Comparison of ENCODE assay signal across 9 cellular contexts in genomic region chr7:142583424-142583823, GRCh38.
DNase-seq lines count a peak whose midpoint lies in the region; ATAC-seq and TF ChIP-seq lines count a peak whose summit lies in the region.
"Had no signal": no experiment of that assay in that cellular context is flagged by ENCODE, and none has a peak within 500 bp of the region (broad histone marks: within the 10 kb centered on the region; RNA-seq: fewer than 3 reads in every experiment).

No MANE protein-coding gene starts in this region.

- H3K9me2 ChIP-seq in GM23338 (ENCODE audit: insufficient read depth), result no peaks in the 10 kb centered on the region
- H3K9me2 ChIP-seq in Loucy (replicated peaks; ENCODE audit: low read depth, low read length), result no peaks in the 10 kb centered on the region

- H4K20me1 ChIP-seq in GM23338 (replicated peaks; ENCODE audit: insufficient read depth) (no peaks in the 10 kb centered on the region), Loucy (ENCODE audit: insufficient read depth, low read length, poor library complexity, severe bottlenecking) (no peaks in the 10 kb centered on the region)

- intact Hi-C loops in left ventricle myocardium inferior (cut with micrococcal nuclease), result no loop called here

- no peak overlapping the region for H2AFZ ChIP-seq in GM23338
- no peak overlapping the region for H2AFZ ChIP-seq in Loucy (ENCODE audit: low read length)

- TF ChIP-seq CTCF in GM13976 (IDR thresholded peaks at IDR 0.05; ENCODE audit: borderline replicate concordance, control extremely low read depth, extremely low read depth, insufficient read depth, missing control alignments) (no peak), GM23338 (conservative IDR thresholded peaks at IDR 0.05; ENCODE audit: low read depth in 2 of 2) (no peak), Loucy (conservative IDR thresholded peaks at IDR 0.05; ENCODE audit: low read length) (no peak), left ventricle myocardium inferior (IDR thresholded peaks at IDR 0.05; ENCODE audit: borderline replicate concordance) (no peak)

- H3K27me3 ChIP-seq in GM23338 (ENCODE audit: insufficient read depth), result no peaks in the 10 kb centered on the region
- H3K27me3 ChIP-seq in Loucy (ENCODE audit: insufficient read depth, low read length, poor library complexity, severe bottlenecking), result no peaks in the 10 kb centered on the region
- no peaks in the 10 kb centered on the region for H3K27me3 ChIP-seq in left ventricle myocardium inferior (ENCODE audit: low read depth)

- H3K27me3 Mint-ChIP-seq in GM23338 (ENCODE audit: insufficient read depth, low read depth, poor library complexity), result no peaks in the 10 kb centered on the region
- H3K27me3 Mint-ChIP-seq: natural killer cell treated with Interleukin-12 subunit alpha and Interleukin-12 subunit beta and Interleukin-15 and Interleukin-18, amount 100 ng/mL, for 72 hours had no signal

- no peak overlapping the region for H3K4me3 Mint-ChIP-seq in GM23338
- H3K4me3 Mint-ChIP-seq: natural killer cell treated with Interleukin-12 subunit alpha and Interleukin-12 subunit beta and Interleukin-15 and Interleukin-18, amount 100 ng/mL, for 72 hours had no signal

- no peaks in the 10 kb centered on the region for H3K36me3 Mint-ChIP-seq in GM23338 (ENCODE audit: low read depth)
- H3K36me3 Mint-ChIP-seq: natural killer cell treated with Interleukin-12 subunit alpha and Interleukin-12 subunit beta and Interleukin-15 and Interleukin-18, amount 100 ng/mL, for 72 hours had no signal

- H3K27ac ChIP-seq in GM23338 (ENCODE audit: low read depth) (no peak overlapping the region), left ventricle myocardium inferior (replicated peaks) (no peak overlapping the region)

- H3K36me3 ChIP-seq in GM23338 (ENCODE audit: insufficient read depth) (no peaks in the 10 kb centered on the region), Loucy (ENCODE audit: insufficient read depth, low read length) (no peaks in the 10 kb centered on the region), left ventricle myocardium inferior (no peaks in the 10 kb centered on the region)

- H3K4me1 ChIP-seq in GM23338 (ENCODE audit: insufficient read depth) (peaks cover 9% of the 10 kb centered on the region), Loucy (ENCODE audit: insufficient read depth, low read length, poor library complexity, severe bottlenecking) (peaks cover 54% of the 10 kb centered on the region), left ventricle myocardium inferior (no peaks in the 10 kb centered on the region)

- in situ Hi-C loops in GM13976 (cut with MboI; ENCODE audit: low sequenced_read_pairs, unreplicated experiment), result no loop called here

- DNase-seq in GM13976 (ENCODE audit: low spot score) (peak; percentile 52), GM23338 (ENCODE audit: low spot score) (no peak), dermis blood vessel endothelial cell (peak; percentile 75), GF-D8 (lab: John Stamatoyannopoulos, UW) (no peak), DMS 273 treated with DMSO at 0.1 percent for 48 hours (lab: John Stamatoyannopoulos, UW) (no peak), left ventricle myocardium inferior (no peak)
- peak; percentile 21 for DNase-seq in stimulated activated CD4-positive, alpha-beta T cell treated with anti-CD3 and anti-CD28 coated beads, Interleukin-4, amount 100 ng/mL, for 1 hour

- H3K79me2 ChIP-seq in GM23338 (replicated peaks; ENCODE audit: insufficient read depth), result no peaks in the 10 kb centered on the region
- H3K79me2 ChIP-seq in Loucy (ENCODE audit: insufficient read depth, low read length), result no peaks in the 10 kb centered on the region

- ATAC-seq in GM23338, result peak; percentile 32; the same call in 2 of the 3 replicates

- H3K9me3 Mint-ChIP-seq in GM23338, result no peaks in the 10 kb centered on the region; the same call in 2 of the 3 replicates
- H3K9me3 Mint-ChIP-seq: natural killer cell treated with Interleukin-12 subunit alpha and Interleukin-12 subunit beta and Interleukin-15 and Interleukin-18, amount 100 ng/mL, for 72 hours had no signal

- peak overlapping the region; percentile 39 for H3K9ac ChIP-seq in Loucy (ENCODE audit: low read depth, low read length, poor library complexity, severe bottlenecking)

- H3K27ac Mint-ChIP-seq in GM23338, result no peak overlapping the region
- H3K27ac Mint-ChIP-seq: natural killer cell treated with Interleukin-12 subunit alpha and Interleukin-12 subunit beta and Interleukin-15 and Interleukin-18, amount 100 ng/mL, for 72 hours had no signal

- H3F3A ChIP-seq in GM23338 (replicated peaks; ENCODE audit: low read depth), result no peaks in the 10 kb centered on the region
- H3F3A ChIP-seq in Loucy (ENCODE audit: low read depth), result no peaks in the 10 kb centered on the region

- H3K4me1 Mint-ChIP-seq in GM23338, result peaks cover 15% of the 10 kb centered on the region

- H3K4me3 ChIP-seq in GM23338 (no peak overlapping the region), Loucy (ENCODE audit: low read length, poor library complexity, severe bottlenecking) (no peak overlapping the region), left ventricle myocardium inferior (no peak overlapping the region)

- H3K9me3 ChIP-seq in Loucy (ENCODE audit: insufficient read depth, low read depth, low read length) (no peaks in the 10 kb centered on the region), left ventricle myocardium inferior (replicated peaks) (no peaks in the 10 kb centered on the region)

- no peak overlapping the region; the same call in 1 of the 2 replicates for H3K4me2 ChIP-seq in GM23338
- H3K4me2 ChIP-seq in Loucy (ENCODE audit: low read depth, low read length, poor library complexity, severe bottlenecking), result no peak overlapping the region

TF ChIP-seq in GM23338, 12 proteins besides CTCF, POLR2A, EP300 and RAD21 (continues in another document):
- TF ChIP-seq, protein P1, sequence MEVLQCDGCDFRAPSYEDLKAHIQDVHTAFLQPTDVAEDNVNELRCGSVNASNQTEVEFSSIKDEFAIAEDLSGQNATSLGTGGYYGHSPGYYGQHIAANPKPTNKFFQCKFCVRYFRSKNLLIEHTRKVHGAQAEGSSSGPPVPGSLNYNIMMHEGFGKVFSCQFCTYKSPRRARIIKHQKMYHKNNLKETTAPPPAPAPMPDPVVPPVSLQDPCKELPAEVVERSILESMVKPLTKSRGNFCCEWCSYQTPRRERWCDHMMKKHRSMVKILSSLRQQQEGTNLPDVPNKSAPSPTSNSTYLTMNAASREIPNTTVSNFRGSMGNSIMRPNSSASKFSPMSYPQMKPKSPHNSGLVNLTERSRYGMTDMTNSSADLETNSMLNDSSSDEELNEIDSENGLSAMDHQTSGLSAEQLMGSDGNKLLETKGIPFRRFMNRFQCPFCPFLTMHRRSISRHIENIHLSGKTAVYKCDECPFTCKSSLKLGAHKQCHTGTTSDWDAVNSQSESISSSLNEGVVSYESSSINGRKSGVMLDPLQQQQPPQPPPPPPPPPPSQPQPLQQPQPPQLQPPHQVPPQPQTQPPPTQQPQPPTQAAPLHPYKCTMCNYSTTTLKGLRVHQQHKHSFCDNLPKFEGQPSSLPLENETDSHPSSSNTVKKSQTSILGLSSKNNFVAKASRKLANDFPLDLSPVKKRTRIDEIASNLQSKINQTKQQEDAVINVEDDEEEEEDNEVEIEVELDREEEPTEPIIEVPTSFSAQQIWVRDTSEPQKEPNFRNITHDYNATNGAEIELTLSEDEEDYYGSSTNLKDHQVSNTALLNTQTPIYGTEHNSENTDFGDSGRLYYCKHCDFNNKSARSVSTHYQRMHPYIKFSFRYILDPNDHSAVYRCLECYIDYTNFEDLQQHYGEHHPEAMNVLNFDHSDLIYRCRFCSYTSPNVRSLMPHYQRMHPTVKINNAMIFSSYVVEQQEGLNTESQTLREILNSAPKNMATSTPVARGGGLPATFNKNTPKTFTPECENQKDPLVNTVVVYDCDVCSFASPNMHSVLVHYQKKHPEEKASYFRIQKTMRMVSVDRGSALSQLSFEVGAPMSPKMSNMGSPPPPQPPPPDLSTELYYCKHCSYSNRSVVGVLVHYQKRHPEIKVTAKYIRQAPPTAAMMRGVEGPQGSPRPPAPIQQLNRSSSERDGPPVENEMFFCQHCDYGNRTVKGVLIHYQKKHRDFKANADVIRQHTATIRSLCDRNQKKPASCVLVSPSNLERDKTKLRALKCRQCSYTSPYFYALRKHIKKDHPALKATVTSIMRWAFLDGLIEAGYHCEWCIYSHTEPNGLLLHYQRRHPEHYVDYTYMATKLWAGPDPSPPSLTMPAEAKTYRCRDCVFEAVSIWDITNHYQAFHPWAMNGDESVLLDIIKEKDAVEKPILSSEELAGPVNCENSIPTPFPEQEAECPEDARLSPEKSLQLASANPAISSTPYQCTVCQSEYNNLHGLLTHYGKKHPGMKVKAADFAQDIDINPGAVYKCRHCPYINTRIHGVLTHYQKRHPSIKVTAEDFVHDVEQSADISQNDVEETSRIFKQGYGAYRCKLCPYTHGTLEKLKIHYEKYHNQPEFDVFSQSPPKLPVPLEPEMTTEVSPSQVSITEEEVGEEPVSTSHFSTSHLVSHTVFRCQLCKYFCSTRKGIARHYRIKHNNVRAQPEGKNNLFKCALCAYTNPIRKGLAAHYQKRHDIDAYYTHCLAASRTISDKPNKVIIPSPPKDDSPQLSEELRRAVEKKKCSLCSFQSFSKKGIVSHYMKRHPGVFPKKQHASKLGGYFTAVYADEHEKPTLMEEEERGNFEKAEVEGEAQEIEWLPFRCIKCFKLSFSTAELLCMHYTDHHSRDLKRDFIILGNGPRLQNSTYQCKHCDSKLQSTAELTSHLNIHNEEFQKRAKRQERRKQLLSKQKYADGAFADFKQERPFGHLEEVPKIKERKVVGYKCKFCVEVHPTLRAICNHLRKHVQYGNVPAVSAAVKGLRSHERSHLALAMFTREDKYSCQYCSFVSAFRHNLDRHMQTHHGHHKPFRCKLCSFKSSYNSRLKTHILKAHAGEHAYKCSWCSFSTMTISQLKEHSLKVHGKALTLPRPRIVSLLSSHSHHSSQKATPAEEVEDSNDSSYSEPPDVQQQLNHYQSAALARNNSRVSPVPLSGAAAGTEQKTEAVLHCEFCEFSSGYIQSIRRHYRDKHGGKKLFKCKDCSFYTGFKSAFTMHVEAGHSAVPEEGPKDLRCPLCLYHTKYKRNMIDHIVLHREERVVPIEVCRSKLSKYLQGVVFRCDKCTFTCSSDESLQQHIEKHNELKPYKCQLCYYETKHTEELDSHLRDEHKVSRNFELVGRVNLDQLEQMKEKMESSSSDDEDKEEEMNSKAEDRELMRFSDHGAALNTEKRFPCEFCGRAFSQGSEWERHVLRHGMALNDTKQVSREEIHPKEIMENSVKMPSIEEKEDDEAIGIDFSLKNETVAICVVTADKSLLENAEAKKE (CRISPR knock-in tag; IDR thresholded peaks at IDR 0.05), result no peak
- TF ChIP-seq POLR2AphosphoS5 (IDR thresholded peaks at IDR 0.05; ENCODE audit: low read depth) (no peak), EZH2phosphoT487 (IDR thresholded peaks at IDR 0.05; ENCODE audit: unreplicated experiment) (no peak), ZNF331 (CRISPR knock-in tag; IDR thresholded peaks at IDR 0.05; ENCODE audit: low read depth) (no peak), STAT1 (IDR thresholded peaks at IDR 0.05; ENCODE audit: unreplicated experiment) (no peak), JUNB (IDR thresholded peaks at IDR 0.05; ENCODE audit: unreplicated experiment) (no peak), CREB1 (CRISPR knock-in tag; IDR thresholded peaks at IDR 0.05; ENCODE audit: low read depth) (no peak)

Comparison
In these comparisons a context has a peak if more than half of its experiments do, and no peak if none do; other contexts are left out.
1. DNase-seq: peak in GM13976 (single experiment), dermis blood vessel endothelial cell (single experiment) and stimulated activated CD4-positive, alpha-beta T cell treated with anti-CD3 and anti-CD28 coated beads, Interleukin-4, amount 100 ng/mL, for 1 hour (single experiment); none in GM23338 (single experiment), GF-D8 (single experiment), DMS 273 treated with DMSO at 0.1 percent for 48 hours (single experiment) and left ventricle myocardium inferior (single experiment).